In the genomic region with DNA sequence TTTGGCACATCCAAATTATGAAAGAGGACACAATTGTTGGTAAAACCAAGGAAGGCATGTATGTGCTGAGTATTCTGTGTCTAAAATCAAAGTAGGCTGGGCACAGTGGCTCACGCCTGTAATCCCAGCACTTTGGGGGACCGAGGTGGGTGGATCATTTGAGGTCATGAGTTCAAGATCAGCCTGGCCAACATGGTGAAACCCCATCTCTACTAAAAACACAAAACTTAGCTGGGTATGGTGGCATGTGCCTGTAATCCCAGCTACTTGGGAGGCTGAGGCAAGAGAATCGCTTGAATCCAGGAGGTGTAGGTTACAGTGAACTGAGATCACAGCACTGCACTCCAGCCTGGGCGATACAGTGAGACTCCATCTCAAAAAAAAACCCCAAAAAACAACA, we compare ENCODE assay signal across 7 cellular contexts. TPM values are rescaled to one million over a fixed set of nuclear protein-coding genes. Genes with fewer than 3 reads are reported as not detected.
A peak's percentile ranks its signal among the peaks of the same experiment; 100 is the strongest.
DNase-seq lines count a peak whose midpoint lies in the region; ATAC-seq and TF ChIP-seq lines count a peak whose summit lies in the region.
"Not testable (repeated sequence)": the region's sequence is repeated elsewhere in the genome, so short reads cannot be mapped to it uniquely, and the experiment has no call there.

No MANE protein-coding gene starts in this region.

- not testable (repeated sequence) for ATAC-seq in CD8-positive, alpha-beta T cell; activated naive CD8-positive, alpha-beta T cell treated with anti-CD3 and anti-CD28 coated beads, Interleukin-2, amount 50 U/mL, for 24 hours; heart left ventricle; naive thymus-derived CD8-positive, alpha-beta T cell; stimulated activated memory B cell treated with anti-CD40 and anti-IgM and Interleukin-4, amounts not matched to agents 10 μg/mL and 1 μg/mL and 100 μg/mL, for 72 hours

- H3K27ac ChIP-seq in CD8-positive, alpha-beta T cell (ENCODE audit: low read depth, low read length); OCI-LY3 (ENCODE audit: low read length): not testable (repeated sequence)
- peak overlapping the region in 7 of 12 donors; percentile 6 to 98 (median 18) for H3K27ac ChIP-seq in heart left ventricle

- H3K4me3 Mint-ChIP-seq in CD8-positive, alpha-beta T cell = peak overlapping the region; percentile 82
- H3K4me3 Mint-ChIP-seq in activated naive CD8-positive, alpha-beta T cell treated with anti-CD3 and anti-CD28 coated beads, Interleukin-2, amount 50 U/mL, for 24 hours = peak overlapping the region; percentile 21
- H3K4me3 Mint-ChIP-seq in naive thymus-derived CD8-positive, alpha-beta T cell = peak overlapping the region in 8 of 10 donors; percentile 35 to 96 (median 89)
- H3K4me3 Mint-ChIP-seq in stimulated activated memory B cell treated with anti-CD40 and anti-IgM and Interleukin-4, amounts not matched to agents 10 μg/mL and 1 μg/mL and 100 μg/mL, for 72 hours = not testable (repeated sequence)

- not testable (repeated sequence) for H3K36me3 Mint-ChIP-seq in CD8-positive, alpha-beta T cell; activated naive CD8-positive, alpha-beta T cell treated with anti-CD3 and anti-CD28 coated beads, Interleukin-2, amount 50 U/mL, for 24 hours (ENCODE audit: low read depth); naive thymus-derived CD8-positive, alpha-beta T cell; stimulated activated memory B cell treated with anti-CD40 and anti-IgM and Interleukin-4, amounts not matched to agents 10 μg/mL and 1 μg/mL and 100 μg/mL, for 72 hours

- H3K9me3 ChIP-seq in CD8-positive, alpha-beta T cell (ENCODE audit: low read length); OCI-LY3 (ENCODE audit: insufficient read depth, low read length); heart left ventricle: not testable (repeated sequence)

- not testable (repeated sequence) for TF ChIP-seq POLR2A in heart left ventricle (IDR thresholded peaks at IDR 0.05)

- not testable (repeated sequence) for TF ChIP-seq CTCF in CD8-positive, alpha-beta T cell (IDR thresholded peaks at IDR 0.05); OCI-LY3 (IDR thresholded peaks at IDR 0.05; ENCODE audit: low read depth, low read length); heart left ventricle (IDR thresholded peaks at IDR 0.05)

- intact Hi-C loops in CD8-positive, alpha-beta T cell (cut with DNase I, micrococcal nuclease) = loop anchor here (2.0 to 10.0 kb wide), 2 partner anchors 14 to 968 kb away; a partner anchor contains a TSS
- intact Hi-C loops in heart left ventricle (cut with DNase I) = loop anchor here in 2 of 10 donors (5.0 kb wide), 2 partner anchors 35 to 190 kb away; a partner anchor contains a TSS

- H3K27me3 ChIP-seq in CD8-positive, alpha-beta T cell (ENCODE audit: insufficient read depth, low read length); OCI-LY3 (ENCODE audit: low read depth, low read length); heart left ventricle: not testable (repeated sequence)

- not testable (repeated sequence) for H4K20me1 ChIP-seq in OCI-LY3 (ENCODE audit: insufficient read depth, low read length)

- not testable (repeated sequence) for H3K36me3 ChIP-seq in CD8-positive, alpha-beta T cell (ENCODE audit: insufficient read depth, low read length); OCI-LY3 (replicated peaks; ENCODE audit: low read depth, low read length); heart left ventricle

- H3K27ac Mint-ChIP-seq in CD8-positive, alpha-beta T cell = peak overlapping the region; percentile 65
- H3K27ac Mint-ChIP-seq in activated naive CD8-positive, alpha-beta T cell treated with anti-CD3 and anti-CD28 coated beads, Interleukin-2, amount 50 U/mL, for 24 hours = not testable (repeated sequence)
- H3K27ac Mint-ChIP-seq in naive thymus-derived CD8-positive, alpha-beta T cell = peak overlapping the region in 9 of 10 donors; percentile 55 to 98 (median 87)
- peak overlapping the region; percentile 76 for H3K27ac Mint-ChIP-seq in stimulated activated memory B cell treated with anti-CD40 and anti-IgM and Interleukin-4, amounts not matched to agents 10 μg/mL and 1 μg/mL and 100 μg/mL, for 72 hours

- not testable (repeated sequence) for H3K27me3 Mint-ChIP-seq in CD8-positive, alpha-beta T cell (ENCODE audit: low read depth); activated naive CD8-positive, alpha-beta T cell treated with anti-CD3 and anti-CD28 coated beads, Interleukin-2, amount 50 U/mL, for 24 hours; naive thymus-derived CD8-positive, alpha-beta T cell; stimulated activated memory B cell treated with anti-CD40 and anti-IgM and Interleukin-4, amounts not matched to agents 10 μg/mL and 1 μg/mL and 100 μg/mL, for 72 hours

- peaks cover 48% of the 10 kb centered on the region for H3K4me1 Mint-ChIP-seq in CD8-positive, alpha-beta T cell (ENCODE audit: low read depth)
- peaks cover 60% of the 10 kb centered on the region for H3K4me1 Mint-ChIP-seq in activated naive CD8-positive, alpha-beta T cell treated with anti-CD3 and anti-CD28 coated beads, Interleukin-2, amount 50 U/mL, for 24 hours
- H3K4me1 Mint-ChIP-seq in naive thymus-derived CD8-positive, alpha-beta T cell = peaks cover 30 to 72% (median 62%) of the 10 kb centered on the region in 4 donors
- H3K4me1 Mint-ChIP-seq in stimulated activated memory B cell treated with anti-CD40 and anti-IgM and Interleukin-4, amounts not matched to agents 10 μg/mL and 1 μg/mL and 100 μg/mL, for 72 hours = peaks cover 60% of the 10 kb centered on the region

- not testable (repeated sequence) for H3K4me3 ChIP-seq in CD8-positive, alpha-beta T cell (ENCODE audit: low read depth, low read length); OCI-LY3 (ENCODE audit: low read length); heart left ventricle

- H3K79me2 ChIP-seq in OCI-LY3 (ENCODE audit: low read length) = not testable (repeated sequence)

- CTCF ChIA-PET in CD8-positive, alpha-beta T cell (lab: Charles Lee) = interaction anchor here (1.2 to 22.8 kb wide), 5 partner anchors 10 to 53 kb away, joined by 3 to 641 read pairs (median 29); a partner anchor contains a TSS

- WGBS in heart left ventricle, 4 donors = 94 to 97% (median 96%) methylated on average over 4 of the region's 4 CpGs

- not testable (repeated sequence) for H3K9me3 Mint-ChIP-seq in CD8-positive, alpha-beta T cell; activated naive CD8-positive, alpha-beta T cell treated with anti-CD3 and anti-CD28 coated beads, Interleukin-2, amount 50 U/mL, for 24 hours; naive thymus-derived CD8-positive, alpha-beta T cell; stimulated activated memory B cell treated with anti-CD40 and anti-IgM and Interleukin-4, amounts not matched to agents 10 μg/mL and 1 μg/mL and 100 μg/mL, for 72 hours

- not testable (repeated sequence) for DNase-seq in CD8-positive, alpha-beta T cell; activated naive CD8-positive, alpha-beta T cell treated with anti-CD3 and anti-CD28 coated beads, Interleukin-2, amount 50 U/mL, for 24 hours; heart left ventricle; naive thymus-derived CD8-positive, alpha-beta T cell
- DNase-seq in activated CD8-positive, alpha-beta memory T cell treated with anti-CD3 and anti-CD28 coated beads for 24 hours = peak; percentile 48

- not testable (repeated sequence) for H2AFZ ChIP-seq in OCI-LY3 (ENCODE audit: low read depth, low read length)

- POLR2A ChIA-PET in CD8-positive, alpha-beta T cell (lab: Charles Lee) = interaction anchor here (1.0 to 4.2 kb wide), 2 partner anchors 16 to 29 kb away, joined by 3 to 69 read pairs; a partner anchor contains a TSS
- POLR2A ChIA-PET in naive thymus-derived CD8-positive, alpha-beta T cell (lab: Charles Lee) = interaction anchor here (1.1 to 9.1 kb wide), 4 partner anchors 16 to 51 kb away, joined by 3 to 250 read pairs (median 8); a partner anchor contains a TSS

- H3K4me2 ChIP-seq in OCI-LY3 (ENCODE audit: low read length) = 0 out of 2 replicates have a peak overlapping the region, but pooled peaks have one; percentile 17

- peaks cover 30% of the 10 kb centered on the region for H3K4me1 ChIP-seq in CD8-positive, alpha-beta T cell (ENCODE audit: insufficient read depth, low read length)
- H3K4me1 ChIP-seq in OCI-LY3 (ENCODE audit: low read length) (peaks cover 50% of the 10 kb centered on the region), heart left ventricle (peaks cover 0 to 72% (median 22%) of the 10 kb centered on the region in 12 donors)

- H3K9ac ChIP-seq in OCI-LY3 (ENCODE audit: low read length) = not testable (repeated sequence)

RNA-seq across cellular contexts. Expression of a gene that starts 14.4 kb away (rescaled TPM):
- total RNA-seq in CD8-positive, alpha-beta T cell = 10 to 100 TPM; 17.9 to 19.5 TPM
- total RNA-seq in heart left ventricle = 100 to 1,000 TPM in 6 of 9 donors, 10 to 100 TPM in 3; 69.7 to 293 (median 114) TPM
- polyA plus RNA-seq in heart left ventricle = 100 to 1,000 TPM; 126 to 143 TPM
- total RNA-seq in naive thymus-derived CD8-positive, alpha-beta T cell = 100 to 1,000 TPM; 110 to 111 TPM
- 100 to 1,000 TPM; 133 to 232 (median 148) TPM for polyA plus RNA-seq in naive thymus-derived CD8-positive, alpha-beta T cell
